16 cellular contexts compared by ENCODE assay signal in genomic region chr6:87658516-87658915, GRCh38.
"Had no signal": no experiment of that assay in that cellular context is flagged by ENCODE, and none has a peak within 500 bp of the region (broad histone marks: within the 10 kb centered on the region; RNA-seq: fewer than 3 reads in every experiment).

No MANE protein-coding gene starts in this region.

- ATAC-seq: activated CD4-positive, CD25-positive, alpha-beta regulatory T cell treated with anti-CD3 and anti-CD28 coated beads, Interleukin-2, amount 50 U/mL, for 24 hours; activated CD8-positive, alpha-beta memory T cell treated with anti-CD3 and anti-CD28 coated beads, Interleukin-2, amount 10 ng/mL, durations not matched to agents 7 days and 5 days; gastroesophageal sphincter; left colon; stimulated activated memory B cell treated with anti-CD40 and anti-IgM and Interleukin-4, amounts not matched to agents 10 μg/mL and 1 μg/mL and 100 μg/mL, for 72 hours had no signal

- H3K9me3 ChIP-seq: colonic mucosa, gastroesophageal sphincter, ovary, spleen had no signal

- H3K4me3 ChIP-seq: colonic mucosa, gastroesophageal sphincter, ovary, spleen had no signal

- H3K4me1 ChIP-seq: colonic mucosa had no signal

- DNase-seq: activated CD4-positive, alpha-beta T cell treated with anti-CD3 and anti-CD28 coated beads, Interleukin-2, amount 50 U/mL, for 48 hours; activated CD8-positive, alpha-beta memory T cell treated with anti-CD3 and anti-CD28 coated beads, Interleukin-2, amount 10 ng/mL, durations not matched to agents 7 days and 5 days; activated effector memory CD4-positive, alpha-beta T cell treated with Interleukin-2 at 50 U/mL for 16 hours; activated naive CD8-positive, alpha-beta T cell treated with anti-CD3 and anti-CD28 coated beads for 36 hours; activated T-cell treated with anti-CD3 and anti-CD28 coated beads, Interleukin-2, amount 50 U/mL, for 24 hours; anterior cingulate cortex; colonic mucosa; left colon; ovary; spleen; stimulated activated CD4-positive, alpha-beta T cell treated with anti-CD3 and anti-CD28 coated beads, Interleukin-1b, Interleukin-23, amount 100 ng/mL, for 48 hours had no signal

- H3K4me3 Mint-ChIP-seq: activated CD8-positive, alpha-beta memory T cell treated with anti-CD3 and anti-CD28 coated beads, Interleukin-2, amount 10 ng/mL, durations not matched to agents 7 days and 5 days; activated naive CD8-positive, alpha-beta T cell treated with anti-CD3 and anti-CD28 coated beads for 36 hours; activated T-cell treated with anti-CD3 and anti-CD28 coated beads, Interleukin-2, amount 50 U/mL, for 24 hours; memory B cell; stimulated activated memory B cell treated with anti-CD40 and anti-IgM and Interleukin-4, amounts not matched to agents 10 μg/mL and 1 μg/mL and 100 μg/mL, for 72 hours; type B pancreatic cell had no signal

- H3K36me3 ChIP-seq: colonic mucosa, ovary had no signal

- H3K27me3 ChIP-seq: colonic mucosa, gastroesophageal sphincter, ovary, spleen had no signal

- H3K27me3 Mint-ChIP-seq: activated CD8-positive, alpha-beta memory T cell treated with anti-CD3 and anti-CD28 coated beads, Interleukin-2, amount 10 ng/mL, durations not matched to agents 7 days and 5 days; activated naive CD8-positive, alpha-beta T cell treated with anti-CD3 and anti-CD28 coated beads for 36 hours; activated T-cell treated with anti-CD3 and anti-CD28 coated beads, Interleukin-2, amount 50 U/mL, for 24 hours; memory B cell; stimulated activated memory B cell treated with anti-CD40 and anti-IgM and Interleukin-4, amounts not matched to agents 10 μg/mL and 1 μg/mL and 100 μg/mL, for 72 hours; type B pancreatic cell had no signal

- H3K4me1 Mint-ChIP-seq: memory B cell; stimulated activated memory B cell treated with anti-CD40 and anti-IgM and Interleukin-4, amounts not matched to agents 10 μg/mL and 1 μg/mL and 100 μg/mL, for 72 hours had no signal

- H3K27ac ChIP-seq: colonic mucosa, ovary, spleen had no signal

- H3K9me3 Mint-ChIP-seq: activated naive CD8-positive, alpha-beta T cell treated with anti-CD3 and anti-CD28 coated beads for 36 hours; activated T-cell treated with anti-CD3 and anti-CD28 coated beads, Interleukin-2, amount 50 U/mL, for 24 hours; memory B cell; stimulated activated memory B cell treated with anti-CD40 and anti-IgM and Interleukin-4, amounts not matched to agents 10 μg/mL and 1 μg/mL and 100 μg/mL, for 72 hours; type B pancreatic cell had no signal

- H3K27ac Mint-ChIP-seq: activated CD8-positive, alpha-beta memory T cell treated with anti-CD3 and anti-CD28 coated beads, Interleukin-2, amount 10 ng/mL, durations not matched to agents 7 days and 5 days; activated naive CD8-positive, alpha-beta T cell treated with anti-CD3 and anti-CD28 coated beads for 36 hours; activated T-cell treated with anti-CD3 and anti-CD28 coated beads, Interleukin-2, amount 50 U/mL, for 24 hours; stimulated activated memory B cell treated with anti-CD40 and anti-IgM and Interleukin-4, amounts not matched to agents 10 μg/mL and 1 μg/mL and 100 μg/mL, for 72 hours; type B pancreatic cell had no signal
